13 cellular contexts compared by ENCODE assay signal in the genomic region with DNA sequence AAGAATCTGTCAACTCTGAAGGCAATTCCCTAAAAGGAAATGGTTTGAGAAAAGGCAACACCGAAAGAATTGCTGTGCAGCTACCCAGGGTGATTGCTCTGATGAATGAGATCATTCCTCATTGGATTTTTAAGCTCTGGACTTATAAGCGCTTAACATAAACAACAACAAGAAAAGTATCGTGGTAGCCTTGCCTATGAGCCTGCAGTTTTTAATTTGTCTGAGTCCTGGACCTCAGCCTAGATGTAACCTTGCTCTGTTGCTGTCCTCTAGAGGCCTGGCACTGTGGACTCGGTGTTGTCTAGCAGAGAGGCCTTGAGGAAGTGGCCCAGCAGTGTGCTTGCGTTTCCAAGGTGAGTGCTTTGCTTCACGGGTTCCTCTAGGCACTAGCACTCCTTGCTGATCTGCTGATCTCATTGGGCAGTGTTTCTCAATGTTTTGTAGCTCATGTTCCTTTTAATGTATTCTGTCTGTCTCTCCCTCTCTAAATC. TPM values are rescaled to one million over a fixed set of nuclear protein-coding genes. Genes with fewer than 3 reads are reported as not detected.
DNase-seq lines count a peak whose midpoint lies in the region; ATAC-seq and TF ChIP-seq lines count a peak whose summit lies in the region.
"Had no signal": no experiment of that assay in that cellular context is flagged by ENCODE, and none has a peak within 500 bp of the region (broad histone marks: within the 10 kb centered on the region; RNA-seq: fewer than 3 reads in every experiment).

No MANE protein-coding gene starts in this region.

- H3K27me3 Mint-ChIP-seq in endothelial cell (ENCODE audit: unreplicated experiment) = peaks cover 1% of the 10 kb centered on the region
- H3K27me3 Mint-ChIP-seq in neural progenitor cell (ENCODE audit: insufficient read depth, low read depth) = peaks cover 4% of the 10 kb centered on the region

- no peak overlapping the region for H3K4me2 ChIP-seq in neural progenitor cell

- H2AFZ ChIP-seq in neural progenitor cell (replicated peaks) = peak overlapping the region; percentile 5

- peak overlapping the region; percentile 39 for H3K27ac Mint-ChIP-seq in endothelial cell (ENCODE audit: unreplicated experiment)
- peak overlapping the region; percentile 78 for H3K27ac Mint-ChIP-seq in neural progenitor cell

- H3K27me3 ChIP-seq in neural progenitor cell = no peaks in the 10 kb centered on the region
- H3K27me3 ChIP-seq: neutrophil, tibial nerve had no signal

- DNase-seq in EH (ENCODE audit: low read depth) = peak; percentile 84
- peak; percentile 57 for DNase-seq in M059J (ENCODE audit: low read depth)
- DNase-seq in endothelial cell (ENCODE audit: low spot score) = no peak
- DNase-seq in neural progenitor cell (ENCODE audit: low spot score) = peak; percentile 18
- DNase-seq in NCI-H187 (lab: John Stamatoyannopoulos, UW) = no peak
- DNase-seq in NCI-H226 = no peak
- DNase-seq: activated gamma-delta T cell, Calu3, NCI-H1417 treated with DMSO at 0.1 percent for 48 hours had no signal

- H3F3A ChIP-seq in neural progenitor cell (ENCODE audit: low read depth) = no peaks in the 10 kb centered on the region

- H3K4me3 ChIP-seq in neural progenitor cell = no peak overlapping the region
- H3K4me3 ChIP-seq: tibial nerve had no signal

- no peaks in the 10 kb centered on the region for H4K20me1 ChIP-seq in neural progenitor cell (ENCODE audit: low read depth)

- H3K36me3 ChIP-seq in neural progenitor cell = no peaks in the 10 kb centered on the region
- H3K36me3 ChIP-seq: neutrophil, tibial nerve had no signal

- no peaks in the 10 kb centered on the region for H3K79me2 ChIP-seq in neural progenitor cell (ENCODE audit: low read depth)

- peaks cover 5% of the 10 kb centered on the region for H3K4me1 Mint-ChIP-seq in endothelial cell (ENCODE audit: unreplicated experiment)
- peaks cover 14% of the 10 kb centered on the region for H3K4me1 Mint-ChIP-seq in neural progenitor cell

- no peak overlapping the region for H3K9ac ChIP-seq in neural progenitor cell

- no peak overlapping the region for H3K4me3 Mint-ChIP-seq in endothelial cell (ENCODE audit: unreplicated experiment)
- no peak overlapping the region for H3K4me3 Mint-ChIP-seq in neural progenitor cell

- H3K36me3 Mint-ChIP-seq in endothelial cell (ENCODE audit: low read depth, unreplicated experiment) (no peaks in the 10 kb centered on the region), neural progenitor cell (no peaks in the 10 kb centered on the region)

- no peaks in the 10 kb centered on the region for H3K4me1 ChIP-seq in neural progenitor cell

- ATAC-seq in HG02981 (IDR thresholded peaks at IDR 0.05; ENCODE audit: unreplicated experiment) (no peak), GM18519 (IDR thresholded peaks at IDR 0.05; ENCODE audit: low FRiP score, unreplicated experiment) (no peak)

- H3K9me3 Mint-ChIP-seq in endothelial cell (ENCODE audit: unreplicated experiment) = no peaks in the 10 kb centered on the region
- no peaks in the 10 kb centered on the region for H3K9me3 Mint-ChIP-seq in neural progenitor cell

- no peak overlapping the region for H3K27ac ChIP-seq in neural progenitor cell
- H3K27ac ChIP-seq: neutrophil, tibial nerve had no signal

- H3K9me3 ChIP-seq in neural progenitor cell (ENCODE audit: low read depth) = no peaks in the 10 kb centered on the region
- H3K9me3 ChIP-seq: neutrophil, tibial nerve had no signal

- no peak for TF ChIP-seq CTCF in endothelial cell (IDR thresholded peaks at IDR 0.05; ENCODE audit: unreplicated experiment)
- no peak for TF ChIP-seq CTCF in neural progenitor cell (IDR thresholded peaks at IDR 0.05)

RNA-seq across cellular contexts. Expression of gene CCDC81, which starts 20.4 kb away (rescaled TPM):
- 0.79 TPM in 2 replicates for total RNA-seq in M059J (2014; rRNA removed; shearing (Covaris generic))
- total RNA-seq in endothelial cell (ENCODE audit: unreplicated experiment) = 0.33 TPM
- 0.77 and 1.0 TPM in 2 replicates for total RNA-seq in neural progenitor cell (ENCODE audit: low replicate concordance)

Comparison
In these comparisons a context has a peak if more than half of its experiments do, and no peak if none do; other contexts are left out.
1. DNase-seq: peak in EH (single experiment), M059J (single experiment) and neural progenitor cell (single experiment); none in endothelial cell (single experiment), NCI-H187 (0 of 2) and NCI-H226 (single experiment).